1 cellular context compared by ENCODE assay signal in genomic region chr17:43663383-43663782, GRCh38.
A peak's percentile ranks its signal among the peaks of the same experiment; 100 is the strongest.
TF ChIP-seq lines count a peak whose summit lies in the region.

No MANE protein-coding gene starts in this region.

TF ChIP-seq in HEK293, 187 proteins besides CTCF, POLR2A, EP300 and RAD21 (continued from another document):
- TF ChIP-seq ZNF580 (tag by site-specific recombination; IDR thresholded peaks at IDR 0.05) = peak; percentile 82
- TF ChIP-seq KLF8 (tag by site-specific recombination; IDR thresholded peaks at IDR 0.05) = peak; percentile 49; the same call in 1 of the 2 replicates
- TF ChIP-seq ZNF433 (tag by site-specific recombination; IDR thresholded peaks at IDR 0.05; ENCODE audit: low read depth) = no peak
- TF ChIP-seq ZNF768 (tag by site-specific recombination; IDR thresholded peaks at IDR 0.05) = peak; percentile 59; the same call in 1 of the 2 replicates
- TF ChIP-seq ZSCAN5A (tag by site-specific recombination; IDR thresholded peaks at IDR 0.05) = 0 out of 2 replicates have a peak, but pooled peaks have one; percentile 33
- no peak for TF ChIP-seq ZNF155 (tag by site-specific recombination; IDR thresholded peaks at IDR 0.05)
